28 cellular contexts compared by ENCODE assay signal in genomic region chr13:91220872-91221271, GRCh38.
"Had no signal": no experiment of that assay in that cellular context is flagged by ENCODE, and none has a peak within 500 bp of the region (broad histone marks: within the 10 kb centered on the region; RNA-seq: fewer than 3 reads in every experiment).

No MANE protein-coding gene starts in this region.

- H3K27ac ChIP-seq: esophagus muscularis mucosa, foreskin keratinocyte, gastrocnemius medialis had no signal

- H3K36me3 Mint-ChIP-seq: activated naive CD8-positive, alpha-beta T cell had no signal

- ATAC-seq: activated CD8-positive, alpha-beta T cell treated with anti-CD3 and anti-CD28 coated beads for 36 hours; activated T-cell treated with anti-CD3 and anti-CD28 coated beads, Interleukin-2, amount 50 U/mL, for 4 hours; activated T-helper 17 cell treated with anti-CD3 and anti-CD28 coated beads, Interleukin-2, amount 50 U/mL, for 72 hours; effector memory CD8-positive, alpha-beta T cell; foreskin keratinocyte; gastrocnemius medialis; T-helper 17 cell had no signal

- H3K4me1 ChIP-seq: esophagus muscularis mucosa, foreskin keratinocyte, gastrocnemius medialis had no signal

- H3K9me3 Mint-ChIP-seq: activated CD4-positive, alpha-beta T cell treated with anti-CD3 and anti-CD28 coated beads, Interleukin-2, amount 10 ng/mL, durations not matched to agents 7 days and 5 days; activated CD8-positive, alpha-beta T cell treated with anti-CD3 and anti-CD28 coated beads for 36 hours; activated T-cell treated with anti-CD3 and anti-CD28 coated beads, Interleukin-2, amount 50 U/mL, for 4 hours; activated T-helper 17 cell treated with anti-CD3 and anti-CD28 coated beads, Interleukin-2, amount 50 U/mL, for 72 hours; effector memory CD8-positive, alpha-beta T cell; T-helper 2 cell treated with Interferon-gamma antibody and Interleukin-4, amounts not matched to agents 5 μg/mL and 100 μg/mL, for 36 hours had no signal

- H3K27me3 ChIP-seq: foreskin keratinocyte had no signal

- H3K4me3 Mint-ChIP-seq: activated CD4-positive, alpha-beta T cell treated with anti-CD3 and anti-CD28 coated beads, Interleukin-2, amount 10 ng/mL, durations not matched to agents 7 days and 5 days; activated CD8-positive, alpha-beta T cell treated with anti-CD3 and anti-CD28 coated beads for 36 hours; activated naive CD8-positive, alpha-beta T cell; activated T-cell treated with anti-CD3 and anti-CD28 coated beads, Interleukin-2, amount 50 U/mL, for 4 hours; activated T-helper 17 cell treated with anti-CD3 and anti-CD28 coated beads, Interleukin-2, amount 50 U/mL, for 72 hours; effector memory CD8-positive, alpha-beta T cell; T-helper 17 cell; T-helper 2 cell treated with Interferon-gamma antibody and Interleukin-4, amounts not matched to agents 5 μg/mL and 100 μg/mL, for 36 hours had no signal

- H3K4me3 ChIP-seq: esophagus muscularis mucosa, gastrocnemius medialis had no signal

- H3K27ac Mint-ChIP-seq: activated CD4-positive, alpha-beta T cell treated with anti-CD3 and anti-CD28 coated beads, Interleukin-2, amount 10 ng/mL, durations not matched to agents 7 days and 5 days; activated CD8-positive, alpha-beta T cell treated with anti-CD3 and anti-CD28 coated beads for 36 hours; activated naive CD8-positive, alpha-beta T cell; activated T-helper 17 cell treated with anti-CD3 and anti-CD28 coated beads, Interleukin-2, amount 50 U/mL, for 72 hours; effector memory CD8-positive, alpha-beta T cell; T-helper 17 cell; T-helper 2 cell treated with Interferon-gamma antibody and Interleukin-4, amounts not matched to agents 5 μg/mL and 100 μg/mL, for 36 hours had no signal

- DNase-seq: activated CD4-positive, alpha-beta T cell treated with anti-CD3 and anti-CD28 coated beads for 1 hour; activated CD4-positive, alpha-beta T cell treated with anti-CD3 and anti-CD28 coated beads for 4 hours; activated CD4-positive, alpha-beta T cell treated with anti-CD3 and anti-CD28 coated beads, Interleukin-2, amount 10 ng/mL, durations not matched to agents 7 days and 5 days; activated CD4-positive, alpha-beta T cell treated with anti-CD3 and anti-CD28 coated beads, Interleukin-2, amount 50 U/mL, for 48 hours; activated CD8-positive, alpha-beta memory T cell treated with anti-CD3 and anti-CD28 coated beads for 24 hours; activated CD8-positive, alpha-beta T cell treated with anti-CD3 and anti-CD28 coated beads for 36 hours; activated effector memory CD4-positive, alpha-beta T cell treated with Interleukin-2 at 50 U/mL for 16 hours; activated gamma-delta T cell treated with Interleukin-2 at 50 U/mL for 16 hours; activated naive CD4-positive, alpha-beta T cell treated with anti-CD3 and anti-CD28 coated beads, Interleukin-2, amount 50 U/mL, for 16 hours; activated naive CD4-positive, alpha-beta T cell treated with Interleukin-2 at 50 U/mL for 16 hours; activated T-cell treated with anti-CD3 and anti-CD28 coated beads, Interleukin-2, amount 50 U/mL, for 4 hours; amniotic stem cell; anterior cingulate cortex; caudate nucleus; cortex of kidney; dermis blood vessel endothelial cell; effector CD4-positive, alpha-beta T cell; effector memory CD8-positive, alpha-beta T cell; erythroblast; foreskin keratinocyte; gastrocnemius medialis; T-helper 1 cell; T-helper 17 cell; T1000 had no signal

- H3K9me3 ChIP-seq: esophagus muscularis mucosa, gastrocnemius medialis had no signal

- H3K36me3 ChIP-seq: esophagus muscularis mucosa, gastrocnemius medialis had no signal

- H3K4me1 Mint-ChIP-seq: activated CD4-positive, alpha-beta T cell treated with anti-CD3 and anti-CD28 coated beads, Interleukin-2, amount 10 ng/mL, durations not matched to agents 7 days and 5 days; activated T-helper 17 cell treated with anti-CD3 and anti-CD28 coated beads, Interleukin-2, amount 50 U/mL, for 72 hours; T-helper 17 cell had no signal
